Comparison of ENCODE assay signal across 17 cellular contexts in genomic region chr1:42430286-42430685, GRCh38. TPM values are rescaled to one million over a fixed set of nuclear protein-coding genes. Genes with fewer than 3 reads are reported as not detected.
"Had no signal": no experiment of that assay in that cellular context is flagged by ENCODE, and none has a peak within 500 bp of the region (broad histone marks: within the 10 kb centered on the region; RNA-seq: fewer than 3 reads in every experiment).

No MANE protein-coding gene starts in this region.

- H3K27me3 ChIP-seq: dorsolateral prefrontal cortex, gastrocnemius medialis, tibial nerve had no signal

- DNase-seq: cortex of kidney; dorsolateral prefrontal cortex; effector CD8-positive, alpha-beta T cell; gastrocnemius medialis; glutamatergic neuron; kidney; left colon; naive thymus-derived CD4-positive, alpha-beta T cell; nephron progenitor cell; right cardiac atrium; small intestine; stimulated activated CD4-positive, alpha-beta T cell treated with anti-CD3 and anti-CD28 coated beads, Interleukin-12 subunit alpha, Interleukin-12 subunit beta, amount 100 ng/mL, for 4 hours; stimulated activated CD4-positive, alpha-beta T cell treated with anti-CD3 and anti-CD28 coated beads, Interleukin-2, amount 100 ng/mL, for 48 hours; stimulated activated naive CD8-positive, alpha-beta T cell treated with anti-CD3 and anti-CD28 coated beads, Interleukin-15, Interleukin-2, amounts not matched to agents 100 U/mL and 50 U/mL, for 24 hours had no signal

- H3K4me1 ChIP-seq: gastrocnemius medialis, tibial nerve had no signal

- H3K4me3 ChIP-seq: dorsolateral prefrontal cortex, gastrocnemius medialis, tibial nerve had no signal

- ATAC-seq: esophagus mucosa; gastrocnemius medialis; naive thymus-derived CD4-positive, alpha-beta T cell; right cardiac atrium; stimulated activated naive CD8-positive, alpha-beta T cell treated with anti-CD3 and anti-CD28 coated beads, Interleukin-15, Interleukin-2, amounts not matched to agents 100 U/mL and 50 U/mL, for 24 hours had no signal

- H3K36me3 ChIP-seq: gastrocnemius medialis had no signal

- H3K9me3 ChIP-seq: gastrocnemius medialis, tibial nerve had no signal

- H3K27ac ChIP-seq: dorsolateral prefrontal cortex, gastrocnemius medialis, tibial nerve had no signal

RNA-seq across cellular contexts. Expression of gene RIMKLA, which starts 49.7 kb away (rescaled TPM):
- total RNA-seq: osteoblast had no signal
- polyA plus RNA-seq: naive thymus-derived CD4-positive, alpha-beta T cell had no signal
